In the genomic region with DNA sequence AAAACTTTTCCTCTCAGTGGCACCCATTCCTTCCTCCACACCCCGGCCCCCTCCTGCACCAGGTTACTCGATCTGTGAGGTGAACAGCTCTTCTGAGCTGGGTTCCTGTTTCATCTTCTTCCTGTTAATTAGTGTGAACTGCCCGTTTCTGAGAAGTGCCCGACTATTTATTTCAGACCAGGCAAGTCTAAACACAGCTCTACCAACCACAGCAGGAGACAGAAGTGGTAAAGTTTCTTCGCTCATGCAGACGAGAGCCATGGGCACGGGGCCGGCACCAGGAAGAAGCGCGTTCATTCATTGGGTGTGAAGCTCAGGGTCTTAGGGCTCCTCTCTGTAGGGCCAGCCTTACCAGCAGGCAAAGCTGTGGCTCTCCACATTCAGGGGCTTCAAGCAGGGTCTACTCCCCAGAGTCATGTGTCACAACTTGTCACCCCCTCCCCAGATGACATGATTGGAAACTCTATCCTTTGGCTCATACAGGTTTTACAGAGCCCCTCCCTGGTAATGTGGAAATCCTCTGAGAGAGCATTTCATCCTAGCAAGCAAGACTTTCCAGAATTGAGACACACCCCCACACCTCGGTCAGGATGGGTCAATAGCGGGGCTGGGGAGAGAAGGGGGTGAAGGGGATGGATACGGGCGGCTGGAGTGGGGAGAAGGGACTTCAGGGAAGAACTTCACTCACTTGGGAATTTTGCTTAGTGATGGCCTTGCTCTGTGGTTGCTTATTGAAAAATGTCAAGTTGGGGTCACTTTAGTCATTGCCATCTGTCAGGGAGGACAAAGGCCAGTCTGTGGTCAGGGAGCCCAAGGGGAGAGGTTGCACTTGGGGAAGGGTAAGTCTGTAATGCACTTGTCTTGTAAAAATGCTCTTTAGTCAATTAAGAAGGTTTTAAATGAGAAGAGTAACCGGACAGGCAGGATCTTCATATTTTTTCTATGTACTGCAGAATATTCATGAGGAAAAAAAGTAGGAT, we compare ENCODE assay signal across 1 cellular context.
TF ChIP-seq lines count a peak whose summit lies in the region.

No MANE protein-coding gene starts in this region.

TF ChIP-seq in HCT116, 20 proteins besides CTCF, POLR2A, EP300 and RAD21 (continued from another document):
- TF ChIP-seq, protein P1, sequence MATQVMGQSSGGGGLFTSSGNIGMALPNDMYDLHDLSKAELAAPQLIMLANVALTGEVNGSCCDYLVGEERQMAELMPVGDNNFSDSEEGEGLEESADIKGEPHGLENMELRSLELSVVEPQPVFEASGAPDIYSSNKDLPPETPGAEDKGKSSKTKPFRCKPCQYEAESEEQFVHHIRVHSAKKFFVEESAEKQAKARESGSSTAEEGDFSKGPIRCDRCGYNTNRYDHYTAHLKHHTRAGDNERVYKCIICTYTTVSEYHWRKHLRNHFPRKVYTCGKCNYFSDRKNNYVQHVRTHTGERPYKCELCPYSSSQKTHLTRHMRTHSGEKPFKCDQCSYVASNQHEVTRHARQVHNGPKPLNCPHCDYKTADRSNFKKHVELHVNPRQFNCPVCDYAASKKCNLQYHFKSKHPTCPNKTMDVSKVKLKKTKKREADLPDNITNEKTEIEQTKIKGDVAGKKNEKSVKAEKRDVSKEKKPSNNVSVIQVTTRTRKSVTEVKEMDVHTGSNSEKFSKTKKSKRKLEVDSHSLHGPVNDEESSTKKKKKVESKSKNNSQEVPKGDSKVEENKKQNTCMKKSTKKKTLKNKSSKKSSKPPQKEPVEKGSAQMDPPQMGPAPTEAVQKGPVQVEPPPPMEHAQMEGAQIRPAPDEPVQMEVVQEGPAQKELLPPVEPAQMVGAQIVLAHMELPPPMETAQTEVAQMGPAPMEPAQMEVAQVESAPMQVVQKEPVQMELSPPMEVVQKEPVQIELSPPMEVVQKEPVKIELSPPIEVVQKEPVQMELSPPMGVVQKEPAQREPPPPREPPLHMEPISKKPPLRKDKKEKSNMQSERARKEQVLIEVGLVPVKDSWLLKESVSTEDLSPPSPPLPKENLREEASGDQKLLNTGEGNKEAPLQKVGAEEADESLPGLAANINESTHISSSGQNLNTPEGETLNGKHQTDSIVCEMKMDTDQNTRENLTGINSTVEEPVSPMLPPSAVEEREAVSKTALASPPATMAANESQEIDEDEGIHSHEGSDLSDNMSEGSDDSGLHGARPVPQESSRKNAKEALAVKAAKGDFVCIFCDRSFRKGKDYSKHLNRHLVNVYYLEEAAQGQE (IDR thresholded peaks at IDR 0.05; ENCODE audit: low read depth) = no peak
- no peak for TF ChIP-seq SIN3A (IDR thresholded peaks at IDR 0.05; ENCODE audit: low read depth)
- no peak for TF ChIP-seq ZFX (IDR thresholded peaks at IDR 0.05)
